ENCODE assay signal across 17 cellular contexts in genomic region chr6:9761220-9761619, GRCh38.
DNase-seq lines count a peak whose midpoint lies in the region; ATAC-seq and TF ChIP-seq lines count a peak whose summit lies in the region.
"Had no signal": no experiment of that assay in that cellular context is flagged by ENCODE, and none has a peak within 500 bp of the region (broad histone marks: within the 10 kb centered on the region; RNA-seq: fewer than 3 reads in every experiment).

No MANE protein-coding gene starts in this region.

- no peak overlapping the region for H4K12ac ChIP-seq in trophoblast cell (ENCODE audit: low read depth, low read length)

- CTCF ChIA-PET in PC-3 (lab: Charles Lee): no interaction called here

- H3K9ac ChIP-seq in PC-3 (ENCODE audit: low read length) (no peak overlapping the region), trophoblast cell (ENCODE audit: low read length) (peak overlapping the region; percentile 58)
- H3K9ac ChIP-seq: KMS-11 had no signal

- peak; percentile 31 for DNase-seq in EH (ENCODE audit: low read depth)
- peak; percentile 47 for DNase-seq in HCEC 1CT
- peak; percentile 6 for DNase-seq in PC-3
- DNase-seq in trophoblast cell: no peak
- DNase-seq: AML-193; Caco-2; CD4-positive, alpha-beta T cell; GOT3; H7 had no signal

- H4K20me1 ChIP-seq in PC-3 (ENCODE audit: low read length): no peaks in the 10 kb centered on the region

- H4K8ac ChIP-seq in trophoblast cell (ENCODE audit: low read depth, low read length): no peak overlapping the region

- POLR2A ChIA-PET in PC-3 (lab: Charles Lee; ENCODE audit: unreplicated experiment): no interaction called here

- H3K79me1 ChIP-seq in trophoblast cell (ENCODE audit: low read length): peaks cover 1% of the 10 kb centered on the region

- no peaks in the 10 kb centered on the region for H3K9me2 ChIP-seq in PC-3 (replicated peaks; ENCODE audit: low read length)

- H2AFZ ChIP-seq in PC-3 (ENCODE audit: low read length) (no peak overlapping the region), trophoblast cell (ENCODE audit: insufficient read depth, low read length, poor library complexity) (no peak overlapping the region)

- H4K91ac ChIP-seq in trophoblast cell (ENCODE audit: low read depth, low read length): no peak overlapping the region

- H3K27me3 ChIP-seq in PC-3 (ENCODE audit: low read length) (peaks cover 21% of the 10 kb centered on the region; the same call in 1 of the 2 replicates), trophoblast cell (ENCODE audit: insufficient read depth, low read length) (no peaks in the 10 kb centered on the region)

- H3K4me2 ChIP-seq in PC-3 (ENCODE audit: low read length) (no peak overlapping the region), trophoblast cell (ENCODE audit: low read length) (no peak overlapping the region)
- H3K4me2 ChIP-seq: A549, KMS-11 had no signal

- H3K4ac ChIP-seq in trophoblast cell (ENCODE audit: low read depth, low read length): no peak overlapping the region

- no peak overlapping the region for H3K14ac ChIP-seq in trophoblast cell (ENCODE audit: low read length)

- no peaks in the 10 kb centered on the region for H3K36me3 ChIP-seq in PC-3 (ENCODE audit: low read depth, low read length)
- H3K36me3 ChIP-seq in trophoblast cell (ENCODE audit: control insufficient read depth in 1 of 2, insufficient read depth in 2 of 2, low read length in 2 of 2): no peaks in the 10 kb centered on the region

- WGBS in trophoblast cell (ENCODE audit: extremely low coverage, insufficient coverage, insufficient read length): no CpG with 5 or more reads among the region's 4 CpGs

- no TSS peak for BruUV-seq in PC-3 (replicated peaks; lab: Mats Ljungman, UMichigan)

- H3K18ac ChIP-seq in trophoblast cell (ENCODE audit: low read length): no peak overlapping the region

- H3K23ac ChIP-seq in trophoblast cell (ENCODE audit: low read length): no peak overlapping the region

- no peak overlapping the region for H2BK5ac ChIP-seq in trophoblast cell (ENCODE audit: low read depth, low read length, poor library complexity)

- H3K4me1 ChIP-seq in PC-3 (ENCODE audit: insufficient read depth, low read length) (no peaks in the 10 kb centered on the region), trophoblast cell (ENCODE audit: control insufficient read depth in 1 of 2, insufficient read depth in 2 of 2, low read length in 2 of 2) (peaks cover 0 to 2% of the 10 kb centered on the region in 2 experiments)
- H3K4me1 ChIP-seq: Caco-2 had no signal

- H3K9me3 ChIP-seq in PC-3 (ENCODE audit: low read length) (no peaks in the 10 kb centered on the region), trophoblast cell (ENCODE audit: insufficient read depth, low read depth, low read length) (no peaks in the 10 kb centered on the region)
- H3K9me3 ChIP-seq: A549, Caco-2 had no signal

- no peaks in the 10 kb centered on the region for H3F3A ChIP-seq in PC-3 (ENCODE audit: low read length, unreplicated experiment)

- H3K79me2 ChIP-seq in PC-3 (ENCODE audit: low read length): no peaks in the 10 kb centered on the region
- H3K79me2 ChIP-seq in trophoblast cell (ENCODE audit: control insufficient read depth, insufficient read depth, low read length, poor library complexity): no peaks in the 10 kb centered on the region

- no peak overlapping the region for H2BK120ac ChIP-seq in trophoblast cell (ENCODE audit: insufficient read depth, low read length, poor library complexity)

- no peak for TF ChIP-seq CTCF in PC-3 (conservative IDR thresholded peaks at IDR 0.05; ENCODE audit: low read depth, low read length)

- H2BK12ac ChIP-seq in trophoblast cell (ENCODE audit: low read length): no peak overlapping the region

- no peak overlapping the region for H3K27ac ChIP-seq in PC-3 (ENCODE audit: low read length)
- H3K27ac ChIP-seq in trophoblast cell (ENCODE audit: low read depth, low read length): no peak overlapping the region
- H3K27ac ChIP-seq: 22Rv1, A549, C4-2B, KMS-11 had no signal

- no peak overlapping the region for H3K4me3 ChIP-seq in PC-3 (ENCODE audit: low read length)
- no peak overlapping the region for H3K4me3 ChIP-seq in trophoblast cell (ENCODE audit: low read depth, low read length)
- H3K4me3 ChIP-seq: A549, GM12878 had no signal

- intact Hi-C loops in PC-3 (cut with micrococcal nuclease): no loop called here

- ATAC-seq in PC-3 (no peak), GM21723 (IDR thresholded peaks at IDR 0.05; ENCODE audit: unreplicated experiment) (no peak), HG03565 (IDR thresholded peaks at IDR 0.05; ENCODE audit: unreplicated experiment) (no peak), GM18909 (IDR thresholded peaks at IDR 0.05; ENCODE audit: poor library complexity, unreplicated experiment) (no peak)
- ATAC-seq: A549, GM12878 had no signal

- H2AK5ac ChIP-seq in trophoblast cell (ENCODE audit: low read length): no peak overlapping the region

Comparison
In these comparisons a context has a peak if more than half of its experiments do, and no peak if none do; other contexts are left out.
1. DNase-seq: peak in EH (single experiment), HCEC 1CT (single experiment) and PC-3 (single experiment); none in trophoblast cell (0 of 2).